ENCODE assay signal across 26 cellular contexts in the genomic region with DNA sequence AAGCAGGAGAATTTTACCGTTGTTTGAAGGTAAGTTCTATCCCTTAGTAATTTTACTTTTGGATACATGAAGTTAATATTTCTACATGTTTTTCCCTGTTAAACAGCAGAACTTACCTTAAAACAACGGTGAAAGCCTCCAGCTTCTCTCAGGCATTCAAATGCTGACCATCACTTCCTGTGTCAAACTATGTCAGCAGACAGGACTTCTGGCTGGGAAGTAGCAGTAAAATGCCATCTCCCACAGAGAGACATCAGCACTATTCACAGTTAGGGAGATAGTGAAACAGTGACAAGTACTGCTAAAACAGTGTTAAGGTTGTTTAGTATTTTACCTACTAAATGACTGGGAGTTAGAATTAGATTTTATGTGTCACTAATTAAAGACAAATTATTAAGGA. TPM values are rescaled to one million over a fixed set of nuclear protein-coding genes. Genes with fewer than 3 reads are reported as not detected.
DNase-seq lines count a peak whose midpoint lies in the region; ATAC-seq, FAIRE-seq and TF ChIP-seq lines count a peak whose summit lies in the region.
"Had no signal": no experiment of that assay in that cellular context is flagged by ENCODE, and none has a peak within 500 bp of the region (broad histone marks: within the 10 kb centered on the region; RNA-seq: fewer than 3 reads in every experiment).

No MANE protein-coding gene starts in this region.

- H3K4me1 ChIP-seq in SK-N-SH (ENCODE audit: control insufficient read depth in 1 of 2, insufficient read depth in 2 of 2, low read depth in 1 of 2, low read length in 1 of 2), result no peaks in the 10 kb centered on the region
- H3K4me1 ChIP-seq in iPS DF 6.9 (ENCODE audit: control insufficient read depth, insufficient read depth, low read length), result no peaks in the 10 kb centered on the region
- H3K4me1 ChIP-seq in small intestine (ENCODE audit: control insufficient read depth in 2 of 2, insufficient read depth in 1 of 2, low read depth in 1 of 2, low read length in 1 of 2), result no peaks in the 10 kb centered on the region

- H3K27me3 ChIP-seq in SK-N-SH (ENCODE audit: insufficient read depth) (no peaks in the 10 kb centered on the region), brain microvascular endothelial cell (replicated peaks) (no peaks in the 10 kb centered on the region), iPS DF 6.9 (ENCODE audit: control insufficient read depth, insufficient read depth, low read length) (no peaks in the 10 kb centered on the region), small intestine (ENCODE audit: control insufficient read depth in 2 of 2, insufficient read depth in 2 of 2, low read length in 2 of 2) (no peaks in the 10 kb centered on the region)
- H3K27me3 ChIP-seq: dorsolateral prefrontal cortex had no signal

- no peak overlapping the region for H3K4me3 Mint-ChIP-seq in glutamatergic neuron (ENCODE audit: unreplicated experiment)
- H3K4me3 Mint-ChIP-seq: CD8-positive, alpha-beta memory T cell; type B pancreatic cell had no signal

- H3K27ac ChIP-seq in SK-N-SH (ENCODE audit: low read depth in 2 of 2, low read length in 1 of 2) (no peak overlapping the region), brain microvascular endothelial cell (no peak overlapping the region), iPS DF 6.9 (ENCODE audit: low read length) (no peak overlapping the region), small intestine (ENCODE audit: low read depth in 1 of 2, low read length in 1 of 2) (no peak overlapping the region)
- H3K27ac ChIP-seq: 22Rv1, dorsolateral prefrontal cortex had no signal

- no peak for TF ChIP-seq EP300 in SK-N-SH (IDR thresholded peaks at IDR 0.05; ENCODE audit: borderline replicate concordance in 1 of 2, low read depth in 1 of 2, low read length in 1 of 2)

- no peaks in the 10 kb centered on the region for H3K27me3 Mint-ChIP-seq in glutamatergic neuron (ENCODE audit: unreplicated experiment)
- H3K27me3 Mint-ChIP-seq: CD8-positive, alpha-beta memory T cell; type B pancreatic cell had no signal

- WGBS in SK-N-SH (ENCODE audit: low lambda C conversion rate), result 61% methylated on average over 2 of the region's 2 CpGs
- WGBS in iPS DF 6.9 (ENCODE audit: insufficient coverage, insufficient read length), result no CpG with 5 or more reads among the region's 2 CpGs
- WGBS in small intestine, 3 donors, result 60 to 75% (median 72%) methylated on average over 2 of the region's 2 CpGs

- POLR2A ChIA-PET in SK-N-SH (lab: Yijun Ruan, JAX), result no interaction called here

- no peaks in the 10 kb centered on the region for H3K36me3 Mint-ChIP-seq in glutamatergic neuron (ENCODE audit: unreplicated experiment)

- no peaks in the 10 kb centered on the region for H3K9me3 ChIP-seq in SK-N-SH
- no peaks in the 10 kb centered on the region for H3K9me3 ChIP-seq in iPS DF 6.9 (ENCODE audit: control insufficient read depth, insufficient read depth, low read length)
- H3K9me3 ChIP-seq in small intestine (ENCODE audit: control insufficient read depth, low read depth), result no peaks in the 10 kb centered on the region

- peak overlapping the region; percentile 64; the same call in 1 of the 2 replicates for H2AFZ ChIP-seq in SK-N-SH (ENCODE audit: low read depth)

- in situ Hi-C loops in brain microvascular endothelial cell (cut with HindIII; ENCODE audit: low pct_ligation_motif_present, low sequenced_read_pairs), result no loop called here

- no peak for ATAC-seq in SK-N-SH treated with all-trans-retinoic acid at 6 μM for 48 hours

- no peaks in the 10 kb centered on the region for H3K9me2 ChIP-seq in SK-N-SH

- H3K36me3 ChIP-seq in SK-N-SH (replicated peaks in 1 of 2; ENCODE audit: control insufficient read depth in 1 of 2, insufficient read depth in 2 of 2, low read length in 1 of 2) (peaks cover 5 to 6% of the 10 kb centered on the region in 2 experiments), brain microvascular endothelial cell (replicated peaks) (no peaks in the 10 kb centered on the region), iPS DF 6.9 (ENCODE audit: control insufficient read depth, insufficient read depth, low read length) (no peaks in the 10 kb centered on the region; the same call in 1 of the 2 replicates), small intestine (ENCODE audit: control insufficient read depth in 2 of 2, insufficient read depth in 2 of 2, low read length in 2 of 2) (peaks cover 0 to 4% of the 10 kb centered on the region in 2 donors)

- CTCF ChIA-PET in SK-N-SH (lab: Yijun Ruan, JAX), result no interaction called here

- no peaks in the 10 kb centered on the region for H3K4me1 Mint-ChIP-seq in glutamatergic neuron (ENCODE audit: low read depth, unreplicated experiment)
- H3K4me1 Mint-ChIP-seq: CD8-positive, alpha-beta memory T cell had no signal

- DNase-seq in SK-N-SH, result no peak
- peak; percentile 33 for DNase-seq in brain microvascular endothelial cell
- DNase-seq in iPS DF 6.9 (ENCODE audit: low read depth, low spot score), result peak; percentile 16
- DNase-seq in small intestine, result no peak
- no peak for DNase-seq in glutamatergic neuron
- no peak for DNase-seq in kidney glomerular epithelial cell (lab: John Stamatoyannopoulos, UW)
- DNase-seq in mucosa of gallbladder (ENCODE audit: low spot score), result no peak
- DNase-seq: activated CD4-positive, alpha-beta T cell treated with anti-CD3 and anti-CD28 coated beads for 4 hours; AML-193; CD8-positive, alpha-beta memory T cell; DMS79; dorsolateral prefrontal cortex; erythroblast; NCI-H1105; NCI-H2107; NCI-H510A treated with DMSO at 0.1 percent for 48 hours; nucleus accumbens; retina; RPMI8226; stimulated activated CD4-positive, alpha-beta T cell treated with anti-CD3 and anti-CD28 coated beads, Interleukin-12 subunit alpha, Interleukin-12 subunit beta, amount 100 ng/mL, for 4 hours had no signal

- no peak overlapping the region for H3K4me2 ChIP-seq in SK-N-SH

- no peaks in the 10 kb centered on the region for H3K9me3 Mint-ChIP-seq in glutamatergic neuron (ENCODE audit: unreplicated experiment)
- H3K9me3 Mint-ChIP-seq: CD8-positive, alpha-beta memory T cell; type B pancreatic cell had no signal

- H3K4me3 ChIP-seq in SK-N-SH (ENCODE audit: low read depth in 2 of 2, low read length in 1 of 2), result no peak overlapping the region
- no peak overlapping the region for H3K4me3 ChIP-seq in brain microvascular endothelial cell (ENCODE audit: low read depth, low read length)
- no peak overlapping the region for H3K4me3 ChIP-seq in iPS DF 6.9 (ENCODE audit: low read length)
- H3K4me3 ChIP-seq in small intestine (ENCODE audit: low read depth in 1 of 2, low read length in 2 of 2), result no peak overlapping the region
- H3K4me3 ChIP-seq: dorsolateral prefrontal cortex had no signal

- no peak overlapping the region for H3K9ac ChIP-seq in SK-N-SH

- TF ChIP-seq RAD21 in SK-N-SH (IDR thresholded peaks at IDR 0.05; ENCODE audit: low read length), result no peak

- no peak for FAIRE-seq in small intestine (lab: Jason Lieb, UNC)
- FAIRE-seq: bronchial epithelial cell, H1, HTR-8/SVneo had no signal

- TF ChIP-seq CTCF in SK-N-SH (IDR thresholded peaks at IDR 0.05) (no peak), brain microvascular endothelial cell (IDR thresholded peaks at IDR 0.05; ENCODE audit: low read depth, low read length, missing control alignments) (no peak), glutamatergic neuron (IDR thresholded peaks at IDR 0.05; ENCODE audit: partially characterized antibody, unreplicated experiment) (no peak)

- H3K79me2 ChIP-seq in SK-N-SH (ENCODE audit: insufficient read depth), result no peaks in the 10 kb centered on the region

- H3F3A ChIP-seq in SK-N-SH (replicated peaks; ENCODE audit: insufficient read depth), result peaks cover under 1% of the 10 kb centered on the region

- H4K20me1 ChIP-seq in SK-N-SH (ENCODE audit: insufficient read depth), result no peaks in the 10 kb centered on the region

- H3K27ac Mint-ChIP-seq in glutamatergic neuron (ENCODE audit: unreplicated experiment), result no peak overlapping the region
- H3K27ac Mint-ChIP-seq: type B pancreatic cell had no signal

TF ChIP-seq in SK-N-SH, 30 proteins besides CTCF, POLR2A, EP300 and RAD21 (continues in another document):
- TF ChIP-seq MXI1 (IDR thresholded peaks at IDR 0.05; ENCODE audit: low read depth, low read length) (no peak), RXRA (IDR thresholded peaks at IDR 0.05; ENCODE audit: borderline replicate concordance, low read depth) (no peak), SIN3A (IDR thresholded peaks at IDR 0.05; ENCODE audit: borderline replicate concordance, low read depth, low read length) (no peak), RCOR1 (IDR thresholded peaks at IDR 0.05; ENCODE audit: low read length) (no peak), EZH2phosphoT487 (IDR thresholded peaks at IDR 0.05; ENCODE audit: borderline replicate concordance, low read depth) (no peak), FOXM1 (IDR thresholded peaks at IDR 0.05; ENCODE audit: low read depth) (no peak)
- TF ChIP-seq, protein P1, sequence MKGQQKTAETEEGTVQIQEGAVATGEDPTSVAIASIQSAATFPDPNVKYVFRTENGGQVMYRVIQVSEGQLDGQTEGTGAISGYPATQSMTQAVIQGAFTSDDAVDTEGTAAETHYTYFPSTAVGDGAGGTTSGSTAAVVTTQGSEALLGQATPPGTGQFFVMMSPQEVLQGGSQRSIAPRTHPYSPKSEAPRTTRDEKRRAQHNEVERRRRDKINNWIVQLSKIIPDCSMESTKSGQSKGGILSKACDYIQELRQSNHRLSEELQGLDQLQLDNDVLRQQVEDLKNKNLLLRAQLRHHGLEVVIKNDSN (IDR thresholded peaks at IDR 0.05; ENCODE audit: borderline replicate concordance, low read depth), result no peak

TF ChIP-seq in SK-N-SH treated with all-trans-retinoic acid at 6 μM for 48 hours, 23 proteins besides CTCF, POLR2A, EP300 and RAD21 (continues in another document):
- TF ChIP-seq RARB (CRISPR knock-in tag; IDR thresholded peaks at IDR 0.05), result no peak
- no peak for TF ChIP-seq ZC3H10 (CRISPR knock-in tag; IDR thresholded peaks at IDR 0.05)
- TF ChIP-seq GLIS3 (CRISPR knock-in tag; IDR thresholded peaks at IDR 0.05), result no peak
- no peak for TF ChIP-seq BACH2 (CRISPR knock-in tag; IDR thresholded peaks at IDR 0.05; ENCODE audit: borderline replicate concordance)
- TF ChIP-seq CSDC2 (CRISPR knock-in tag; IDR thresholded peaks at IDR 0.05), result no peak
- TF ChIP-seq ISL1 (CRISPR knock-in tag; IDR thresholded peaks at IDR 0.05), result no peak

RNA-seq across cellular contexts. Expression of a gene that starts 34.2 kb away (rescaled TPM):
- polyA plus RNA-seq in SK-N-SH (2012; rRNA removed), result 10.0 and 11.0 TPM in 2 replicates
- polyA plus RNA-seq in SK-N-SH (2012; cell fraction: cytosol; rRNA removed), result 8.2 and 8.7 TPM in 2 replicates
- 35.5 and 48.6 TPM in 2 replicates for polyA plus RNA-seq in SK-N-SH (2012; cell fraction: nucleus; rRNA removed)
- 10 to 100 TPM in 2 of 3 donors, 1 to 10 TPM in 1; 9.1 to 18.8 (median 10.8) TPM for polyA plus RNA-seq in small intestine
- 18.3 TPM for total RNA-seq in glutamatergic neuron (ENCODE audit: unreplicated experiment)
- 23.3 TPM for total RNA-seq in mucosa of gallbladder

Comparison
In these comparisons a context has a peak if more than half of its experiments do, and no peak if none do; other contexts are left out.
1. DNase-seq: peak in brain microvascular endothelial cell (single experiment) and iPS DF 6.9 (single experiment); none in SK-N-SH (single experiment), small intestine (single experiment), glutamatergic neuron (single experiment), kidney glomerular epithelial cell (single experiment) and mucosa of gallbladder (single experiment).